Comparison of ENCODE assay signal across 10 cellular contexts in genomic region chr1:170530972-170531757, GRCh38. TPM values are rescaled to one million over a fixed set of nuclear protein-coding genes. Genes with fewer than 3 reads are reported as not detected.
DNase-seq lines count a peak whose midpoint lies in the region; ATAC-seq and TF ChIP-seq lines count a peak whose summit lies in the region.
"Had no signal": no experiment of that assay in that cellular context is flagged by ENCODE, and none has a peak within 500 bp of the region (broad histone marks: within the 10 kb centered on the region; RNA-seq: fewer than 3 reads in every experiment).

No MANE protein-coding gene starts in this region.

- ATAC-seq in CD4-positive, CD25-positive, alpha-beta regulatory T cell (ENCODE audit: low read depth in 2 of 2), result no peak
- ATAC-seq in left colon, result peak; percentile 2
- ATAC-seq in thoracic aorta (ENCODE audit: insufficient number of reproducible peaks, low FRiP score, low read depth), result peak; percentile 4
- no peak for ATAC-seq in HG03442 (IDR thresholded peaks at IDR 0.05; ENCODE audit: unreplicated experiment)

- H3K4me3 ChIP-seq in CD4-positive, CD25-positive, alpha-beta regulatory T cell (ENCODE audit: low read depth, low read length), result peak overlapping the region; percentile 92
- H3K4me3 ChIP-seq in HAP-1 (peak overlapping the region; percentile 61), thoracic aorta (peak overlapping the region; percentile 85)

- no peak overlapping the region for H3K27ac Mint-ChIP-seq in CD4-positive, CD25-positive, alpha-beta regulatory T cell

- H3K4me1 ChIP-seq in CD4-positive, CD25-positive, alpha-beta regulatory T cell (ENCODE audit: control insufficient read depth, insufficient read depth, low read length, poor library complexity, severe bottlenecking), result peaks cover 16% of the 10 kb centered on the region
- H3K4me1 ChIP-seq in HAP-1 (peaks cover 9% of the 10 kb centered on the region), thoracic aorta (ENCODE audit: control insufficient read depth in 1 of 2, low read depth in 2 of 2) (peaks cover 15 to 28% of the 10 kb centered on the region in 2 donors)

- H3K36me3 ChIP-seq in CD4-positive, CD25-positive, alpha-beta regulatory T cell (ENCODE audit: control insufficient read depth, insufficient read depth, low read length), result no peaks in the 10 kb centered on the region
- H3K36me3 ChIP-seq in HAP-1 (replicated peaks) (peaks cover 10% of the 10 kb centered on the region), thoracic aorta (no peaks in the 10 kb centered on the region)

- H3K27me3 ChIP-seq in CD4-positive, CD25-positive, alpha-beta regulatory T cell (ENCODE audit: control insufficient read depth, insufficient read depth, low read length), result peaks cover 11% of the 10 kb centered on the region
- H3K27me3 ChIP-seq in HAP-1 (ENCODE audit: low read depth) (no peaks in the 10 kb centered on the region), thoracic aorta (replicated peaks; ENCODE audit: insufficient read depth) (no peaks in the 10 kb centered on the region)

- peaks cover 0 to 1% (median 0%) of the 10 kb centered on the region in 7 donors for H3K9me3 Mint-ChIP-seq in CD4-positive, CD25-positive, alpha-beta regulatory T cell
- H3K9me3 Mint-ChIP-seq: IgD-negative memory B cell, neural crest cell had no signal

- no peak overlapping the region for H3K4me3 Mint-ChIP-seq in CD4-positive, CD25-positive, alpha-beta regulatory T cell
- H3K4me3 Mint-ChIP-seq: neural crest cell had no signal

- in situ Hi-C loops in HAP-1 (cut with MboI; ENCODE audit: low sequenced_read_pairs), result no loop called here

- intact Hi-C loops in left colon (cut with DNase I, micrococcal nuclease), result no loop called here

- peaks cover under 1% of the 10 kb centered on the region for H3K36me3 Mint-ChIP-seq in CD4-positive, CD25-positive, alpha-beta regulatory T cell

- peak overlapping the region; percentile 83 for H3K27ac ChIP-seq in CD4-positive, CD25-positive, alpha-beta regulatory T cell (ENCODE audit: insufficient read depth, low read length, poor library complexity, severe bottlenecking)
- peak overlapping the region; percentile 89 for H3K27ac ChIP-seq in angular gyrus (ENCODE audit: low read depth, low read length)
- peak overlapping the region; percentile 94 to 95 for H3K27ac ChIP-seq in thoracic aorta

- peak in 1 of 3 donors; percentile 2 for DNase-seq in CD4-positive, CD25-positive, alpha-beta regulatory T cell
- DNase-seq in HAP-1 (ENCODE audit: low spot score in 2 of 2) (no peak), left colon (peak in 1 of 2 donors; percentile 50), thoracic aorta (ENCODE audit: low spot score) (no peak), OCI-M2 (lab: John Stamatoyannopoulos, UW; ENCODE audit: unreplicated experiment) (no peak), Kasumi-1 (lab: John Stamatoyannopoulos, UW) (no peak)

- H3K27me3 Mint-ChIP-seq in CD4-positive, CD25-positive, alpha-beta regulatory T cell, result peaks cover 22% of the 10 kb centered on the region

- peaks cover 0 to 18% (median 14%) of the 10 kb centered on the region in 4 donors for H3K4me1 Mint-ChIP-seq in CD4-positive, CD25-positive, alpha-beta regulatory T cell

- TF ChIP-seq CTCF in thoracic aorta (IDR thresholded peaks at IDR 0.05), result no peak

- no peaks in the 10 kb centered on the region for H3K9me3 ChIP-seq in CD4-positive, CD25-positive, alpha-beta regulatory T cell (ENCODE audit: control insufficient read depth in 2 of 2, low read length in 2 of 2)
- no peaks in the 10 kb centered on the region for H3K9me3 ChIP-seq in HAP-1
- no peaks in the 10 kb centered on the region for H3K9me3 ChIP-seq in thoracic aorta

RNA-seq across cellular contexts. Expression of gene GORAB, which starts 0.8 kb away (rescaled TPM):
- total RNA-seq in CD4-positive, CD25-positive, alpha-beta regulatory T cell, result 29.8 TPM
- polyA plus RNA-seq in CD4-positive, CD25-positive, alpha-beta regulatory T cell, result 1 to 10 TPM; 3.7 to 5.9 (median 4.6) TPM
- 10 to 100 TPM; 25.0 to 26.4 TPM for total RNA-seq in left colon
- total RNA-seq in thoracic aorta, result 10 to 100 TPM; 16.7 to 25.1 TPM

Comparison
In these comparisons a context has a peak if more than half of its experiments do, and no peak if none do; other contexts are left out.
1. ATAC-seq: peak in left colon (single experiment) and thoracic aorta (single experiment); none in CD4-positive, CD25-positive, alpha-beta regulatory T cell (0 of 2) and HG03442 (single experiment).
2. Peak in every context shown above with its lines, with median percentiles within 50 percentile points of each other: H3K27ac ChIP-seq and H3K4me3 ChIP-seq.